8 cellular contexts compared by ENCODE assay signal in genomic region chr5:73796164-73797141, GRCh38.
DNase-seq lines count a peak whose midpoint lies in the region; ATAC-seq, FAIRE-seq and TF ChIP-seq lines count a peak whose summit lies in the region.

No MANE protein-coding gene starts in this region.

- ATAC-seq in HepG2, result peak; percentile 64
- no peak for ATAC-seq in HG03280 (IDR thresholded peaks at IDR 0.05; ENCODE audit: unreplicated experiment)

- H3K36me3 Mint-ChIP-seq in astrocyte (ENCODE audit: low read depth, unreplicated experiment), result no peaks in the 10 kb centered on the region

- peak overlapping the region; percentile 69 for H3K4me2 ChIP-seq in astrocyte (ENCODE audit: low read length)
- no peak overlapping the region for H3K4me2 ChIP-seq in HepG2 (ENCODE audit: low read depth, low read length)

- H4K20me1 ChIP-seq in astrocyte (ENCODE audit: insufficient read depth, low read length) (no peaks in the 10 kb centered on the region), HepG2 (ENCODE audit: insufficient read depth, low read length) (no peaks in the 10 kb centered on the region)

- peak overlapping the region; percentile 69 for H3K9ac ChIP-seq in astrocyte (ENCODE audit: low read length)
- no peak overlapping the region for H3K9ac ChIP-seq in HepG2 (ENCODE audit: insufficient read depth, low read depth, low read length)

- no TSS peak for BruUV-seq in HepG2 (replicated peaks; lab: Mats Ljungman, UMichigan)

- CTCF ChIA-PET in HepG2 (lab: Yijun Ruan, JAX; ENCODE audit: low intra/inter-chr PET ratio, low total read pairs), result no interaction called here

- H3K4me1 ChIP-seq in astrocyte (ENCODE audit: insufficient read depth, low read length) (peaks cover 35% of the 10 kb centered on the region), HepG2 (ENCODE audit: insufficient read depth, low read length) (peaks cover 36% of the 10 kb centered on the region)

- H2AFZ ChIP-seq in astrocyte (ENCODE audit: low read depth, low read length) (peak overlapping the region; percentile 42), HepG2 (ENCODE audit: low read length) (no peak overlapping the region)

- POLR2A ChIA-PET in HepG2 (lab: Yijun Ruan, JAX), result interaction anchor here (0.5 to 2.4 kb wide), 7 partner anchors 8 to 289 kb away, joined by 3 to 14 read pairs (median 3); no protein-coding TSS in a partner anchor

- TF ChIP-seq EP300 in HepG2 (IDR thresholded peaks at IDR 0.05; ENCODE audit: low read depth in 2 of 2, low read length in 2 of 2) (peak in 1 of 2 experiments; percentile 86; a peak in 2 of 4 replicates), HepG2 (CRISPR knock-in tag; IDR thresholded peaks at IDR 0.05; ENCODE audit: borderline replicate concordance) (peak; percentile 77; the same call in 1 of the 2 replicates)

- FAIRE-seq in astrocyte (lab: Jason Lieb, UNC), result peak; percentile 17
- peak; percentile 77 for FAIRE-seq in HepG2 (lab: Jason Lieb, UNC)

- H3K36me3 ChIP-seq in astrocyte (ENCODE audit: insufficient read depth, low read length) (no peaks in the 10 kb centered on the region), HepG2 (replicated peaks in 1 of 2; ENCODE audit: control insufficient read depth in 1 of 2, insufficient read depth in 2 of 2, low read length in 2 of 2) (peaks cover 5 to 14% of the 10 kb centered on the region in 2 experiments)

- in situ Hi-C loops in HepG2 (cut with HindIII; ENCODE audit: extremely low pct_ligation_motif_present, low pct_unique_long_range_greater_than_20kb), result no loop called here

- DNase-seq in stimulated activated CD4-positive, alpha-beta T cell treated with anti-CD3 and anti-CD28 coated beads, Interleukin-15, amount 100 ng/mL, for 24 hours, result peak; percentile 25
- DNase-seq in stimulated activated CD4-positive, alpha-beta T cell treated with anti-CD3 and anti-CD28 coated beads, Interleukin-4, amount 100 ng/mL, for 4 hours, result no peak
- peak; percentile 46 for DNase-seq in HPDE6-E6E7 (ENCODE audit: extremely low spot score)
- DNase-seq in astrocyte (ENCODE audit: low read depth), result peak; percentile 97
- DNase-seq in HepG2 (ENCODE audit: low spot score), result peak; percentile 66
- no peak for DNase-seq in D341Med (ENCODE audit: low spot score)
- DNase-seq in hippocampal formation (lab: John Stamatoyannopoulos, UW), result no peak

- H3K27me3 ChIP-seq in astrocyte (ENCODE audit: insufficient read depth, low read length) (no peaks in the 10 kb centered on the region), HepG2 (ENCODE audit: control insufficient read depth in 1 of 2, insufficient read depth in 2 of 2, low read length in 2 of 2) (no peaks in the 10 kb centered on the region)

- TF ChIP-seq CTCF in astrocyte (IDR thresholded peaks at IDR 0.05; ENCODE audit: insufficient read depth, low read depth, low read length), result no peak
- no peak for TF ChIP-seq CTCF in HepG2 (CRISPR knock-in tag; IDR thresholded peaks at IDR 0.05)

- peak overlapping the region; percentile 99 for H3K27ac Mint-ChIP-seq in astrocyte (ENCODE audit: unreplicated experiment)

- TF ChIP-seq RAD21 in HepG2 (CRISPR knock-in tag; IDR thresholded peaks at IDR 0.05), result no peak

- H3K9me3 ChIP-seq in astrocyte (ENCODE audit: insufficient read depth, low read depth, low read length) (no peaks in the 10 kb centered on the region), HepG2 (ENCODE audit: low read length) (no peaks in the 10 kb centered on the region)

- WGBS in HepG2 (ENCODE audit: low lambda C conversion rate), result 76% methylated on average over 11 of the region's 11 CpGs

- H3K4me1 Mint-ChIP-seq in astrocyte (ENCODE audit: low read depth, unreplicated experiment), result peaks cover 26% of the 10 kb centered on the region

- peak overlapping the region; percentile 5 for H3K4me3 ChIP-seq in astrocyte (ENCODE audit: insufficient read depth, low read depth, low read length)
- no peak overlapping the region for H3K4me3 ChIP-seq in HepG2 (replicated peaks in 1 of 3; ENCODE audit: insufficient read depth in 1 of 3, low read depth in 2 of 3, low read length in 3 of 3)

- H3K27ac ChIP-seq in astrocyte (ENCODE audit: low read depth, low read length) (peak overlapping the region; percentile 92), HepG2 (ENCODE audit: extremely low read length, insufficient read depth, low read length) (no peak overlapping the region)

- TF ChIP-seq POLR2A in HepG2 (IDR thresholded peaks at IDR 0.05; ENCODE audit: insufficient read depth in 1 of 2, low read depth in 2 of 2, low read length in 2 of 2), result no peak

- H3K4me3 Mint-ChIP-seq in astrocyte (ENCODE audit: unreplicated experiment), result peak overlapping the region; percentile 36

- no peaks in the 10 kb centered on the region for H3K27me3 Mint-ChIP-seq in astrocyte (ENCODE audit: low read depth, unreplicated experiment)

- no peaks in the 10 kb centered on the region for H3K9me3 Mint-ChIP-seq in astrocyte (ENCODE audit: unreplicated experiment)

- intact Hi-C loops in HepG2 (cut with micrococcal nuclease; ENCODE audit: unreplicated experiment), result no loop called here

- no peaks in the 10 kb centered on the region for H3K79me2 ChIP-seq in astrocyte (ENCODE audit: insufficient read depth, low read length)
- H3K79me2 ChIP-seq in HepG2 (ENCODE audit: insufficient read depth, low read length), result no peaks in the 10 kb centered on the region

TF ChIP-seq in HepG2, 621 proteins besides CTCF, POLR2A, EP300 and RAD21 (continues in another document):
- TF ChIP-seq HOMEZ (CRISPR knock-in tag; IDR thresholded peaks at IDR 0.05; ENCODE audit: low read depth) (peak; percentile 55; the same call in 1 of the 2 replicates), JUN (CRISPR knock-in tag; IDR thresholded peaks at IDR 0.05) (no peak), SAP130 (CRISPR knock-in tag; IDR thresholded peaks at IDR 0.05; ENCODE audit: low read depth) (0 out of 2 replicates have a peak, but pooled peaks have one; percentile 31), JUND (CRISPR knock-in tag; IDR thresholded peaks at IDR 0.05) (peak; percentile 45; the same call in 1 of the 2 replicates), FOXK2 (IDR thresholded peaks at IDR 0.05) (no peak), ZNF709 (CRISPR knock-in tag; IDR thresholded peaks at IDR 0.05) (no peak), PAXIP1 (CRISPR knock-in tag; conservative IDR thresholded peaks at IDR 0.05) (peak; percentile 67), FOXP4 (CRISPR knock-in tag; IDR thresholded peaks at IDR 0.05) (peak; percentile 67), NR2F6 (IDR thresholded peaks at IDR 0.05) (peak; percentile 43; the same call in 1 of the 2 replicates), NR2F6 (CRISPR knock-in tag; IDR thresholded peaks at IDR 0.05) (peak; percentile 80), RFXAP (CRISPR knock-in tag; IDR thresholded peaks at IDR 0.05; ENCODE audit: borderline replicate concordance) (no peak), FOXA1 (IDR thresholded peaks at IDR 0.05) (no peak), FOXA1 (CRISPR knock-in tag; IDR thresholded peaks at IDR 0.05) (peak; percentile 2; the same call in 1 of the 2 replicates), SOX5 (CRISPR knock-in tag; IDR thresholded peaks at IDR 0.05; ENCODE audit: borderline replicate concordance) (peak; percentile 27; the same call in 1 of the 2 replicates)

Comparison
In these comparisons a context has a peak if more than half of its experiments do, and no peak if none do; other contexts are left out.
1. DNase-seq: peak in stimulated activated CD4-positive, alpha-beta T cell treated with anti-CD3 and anti-CD28 coated beads, Interleukin-15, amount 100 ng/mL, for 24 hours (single experiment), HPDE6-E6E7 (single experiment), astrocyte (single experiment) and HepG2 (single experiment); none in stimulated activated CD4-positive, alpha-beta T cell treated with anti-CD3 and anti-CD28 coated beads, Interleukin-4, amount 100 ng/mL, for 4 hours (0 of 2), D341Med (single experiment) and hippocampal formation (0 of 2).